Comparison of ENCODE assay signal across 9 cellular contexts in genomic region chr2:101516833-101517690, GRCh38. TPM values are rescaled to one million over a fixed set of nuclear protein-coding genes. Genes with fewer than 3 reads are reported as not detected.
A peak's percentile ranks its signal among the peaks of the same experiment; 100 is the strongest.
DNase-seq lines count a peak whose midpoint lies in the region; ATAC-seq and TF ChIP-seq lines count a peak whose summit lies in the region.
"Had no signal": no experiment of that assay in that cellular context is flagged by ENCODE, and none has a peak within 500 bp of the region (broad histone marks: within the 10 kb centered on the region; RNA-seq: fewer than 3 reads in every experiment).

No MANE protein-coding gene starts in this region.

- H3K27me3 ChIP-seq in breast epithelium, result no peaks in the 10 kb centered on the region
- H3K27me3 ChIP-seq: right atrium auricular region had no signal

- H3K9me3 ChIP-seq in breast epithelium, result no peaks in the 10 kb centered on the region
- H3K9me3 ChIP-seq: right atrium auricular region had no signal

- no peak for TF ChIP-seq CTCF in breast epithelium (IDR thresholded peaks at IDR 0.05)
- TF ChIP-seq CTCF in omental fat pad (IDR thresholded peaks at IDR 0.05), result no peak

- intact Hi-C loops in breast epithelium (cut with DNase I; ENCODE audit: low total_unique reads), result no loop called here

- no peak overlapping the region for H3K4me3 ChIP-seq in breast epithelium
- H3K4me3 ChIP-seq: right atrium auricular region had no signal

- peak overlapping the region; percentile 20 to 45 for H3K27ac ChIP-seq in breast epithelium
- H3K27ac ChIP-seq: right atrium auricular region had no signal

- DNase-seq in GF-D8 (lab: John Stamatoyannopoulos, UW), result peak; percentile 61
- peak; percentile 81 for DNase-seq in NOMO-1 treated with DMSO at 0.1 percent for 48 hours (lab: John Stamatoyannopoulos, UW; ENCODE audit: unreplicated experiment)
- DNase-seq in breast epithelium (ENCODE audit: low spot score in 2 of 2), result no peak
- no peak for DNase-seq in omental fat pad (ENCODE audit: low spot score)
- no peak for DNase-seq in NCI-H1694 (lab: John Stamatoyannopoulos, UW)
- DNase-seq in NCI-H2171 treated with DMSO at 0.1 percent for 48 hours (lab: John Stamatoyannopoulos, UW), result no peak
- no peak for DNase-seq in erythroblast (lab: John Stamatoyannopoulos, UW)

- no peaks in the 10 kb centered on the region for H3K36me3 ChIP-seq in breast epithelium
- H3K36me3 ChIP-seq: right atrium auricular region had no signal

- ATAC-seq in omental fat pad (ENCODE audit: low FRiP score), result peak; percentile 75
- ATAC-seq in HG03520 (IDR thresholded peaks at IDR 0.05; ENCODE audit: unreplicated experiment), result no peak

- no peak for TF ChIP-seq POLR2A in breast epithelium (IDR thresholded peaks at IDR 0.05)
- TF ChIP-seq POLR2A in erythroblast (IDR thresholded peaks at IDR 0.05; ENCODE audit: low read length), result no peak

- H3K4me1 ChIP-seq in breast epithelium, result no peaks in the 10 kb centered on the region

RNA-seq across cellular contexts. Expression of gene RFX8, which starts 42.1 kb away (rescaled TPM):
- 1 to 10 TPM in 2 of 3 donors, under 1 TPM in 1; 0.96 to 3.8 (median 2.3) TPM for total RNA-seq in breast epithelium
- 1 to 10 TPM in 2 of 4 donors, not detected in 2; 2.6 to 3.9 TPM for total RNA-seq in omental fat pad

Comparison
In these comparisons a context has a peak if more than half of its experiments do, and no peak if none do; other contexts are left out.
1. DNase-seq: peak in GF-D8 (single experiment) and NOMO-1 treated with DMSO at 0.1 percent for 48 hours (single experiment); none in breast epithelium (0 of 2), omental fat pad (single experiment), NCI-H1694 (single experiment), NCI-H2171 treated with DMSO at 0.1 percent for 48 hours (single experiment) and erythroblast (0 of 2).